In the genomic region with DNA sequence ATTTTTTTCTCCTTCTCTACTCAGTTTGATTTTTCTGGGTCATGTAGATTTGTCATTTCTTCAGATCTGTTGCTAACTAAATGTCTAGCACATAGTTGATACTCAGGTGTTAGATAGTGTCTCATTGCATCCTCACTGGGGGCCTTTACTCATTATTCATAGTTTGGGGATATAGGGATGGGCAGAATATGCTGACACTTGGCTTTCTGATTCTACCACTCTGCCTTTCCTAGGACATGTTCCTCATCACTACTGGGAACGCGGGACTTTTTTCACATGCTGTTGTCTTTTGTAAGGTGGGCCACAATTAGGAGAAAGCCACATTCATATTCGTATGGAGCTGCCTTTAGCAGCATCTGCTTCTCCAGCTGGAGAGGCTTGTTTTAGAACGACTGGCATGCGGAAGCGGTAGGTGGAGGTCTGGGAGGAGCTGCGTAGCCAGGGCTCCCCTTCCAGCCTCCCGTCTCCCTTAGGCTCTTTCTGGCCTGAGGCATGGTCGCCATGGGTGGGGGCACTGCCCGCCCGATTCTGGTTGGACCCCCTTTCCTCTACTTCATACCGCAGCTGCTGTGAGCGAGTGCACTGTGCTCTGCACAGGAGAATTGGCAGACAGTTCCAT, we compare ENCODE assay signal across 22 cellular contexts.
DNase-seq lines count a peak whose midpoint lies in the region; ATAC-seq, FAIRE-seq and TF ChIP-seq lines count a peak whose summit lies in the region.
"Had no signal": no experiment of that assay in that cellular context is flagged by ENCODE, and none has a peak within 500 bp of the region (broad histone marks: within the 10 kb centered on the region; RNA-seq: fewer than 3 reads in every experiment).

No MANE protein-coding gene starts in this region.

- WGBS in HepG2 (ENCODE audit: low lambda C conversion rate): 97% methylated on average over 13 of the region's 13 CpGs
- WGBS in right lobe of liver (ENCODE audit: insufficient coverage, low coverage, low lambda C conversion rate, missing lambda C conversion rate): 94% methylated on average over 2 of the region's 13 CpGs

- H3K4me2 ChIP-seq in HepG2 (ENCODE audit: low read depth, low read length): no peak overlapping the region
- H3K4me2 ChIP-seq: KMS-11 had no signal

- peaks cover 36% of the 10 kb centered on the region for H3K36me3 Mint-ChIP-seq in WTC11

- H3K9ac ChIP-seq in HepG2 (ENCODE audit: insufficient read depth, low read depth, low read length) (no peak overlapping the region), iPS-20b (ENCODE audit: low read depth, low read length) (no peak overlapping the region)
- H3K9ac ChIP-seq: GM23248, KMS-11 had no signal

- no peaks in the 10 kb centered on the region for H3K4me1 ChIP-seq in HepG2 (ENCODE audit: insufficient read depth, low read length)
- peaks cover 0 to 6% (median under 1%) of the 10 kb centered on the region in 4 donors for H3K4me1 ChIP-seq in right lobe of liver
- H3K4me1 ChIP-seq in iPS-20b (ENCODE audit: insufficient read depth, low read length): peaks cover 23% of the 10 kb centered on the region
- H3K4me1 ChIP-seq: Caco-2 had no signal

- no peak overlapping the region for H2AFZ ChIP-seq in HepG2 (ENCODE audit: low read length)
- H2AFZ ChIP-seq: GM23248 had no signal

- BruUV-seq in HepG2 (replicated peaks; lab: Mats Ljungman, UMichigan): no TSS peak

- H3K9me3 ChIP-seq in HepG2 (ENCODE audit: low read length) (no peaks in the 10 kb centered on the region), right lobe of liver (no peaks in the 10 kb centered on the region), iPS-20b (ENCODE audit: insufficient read depth, low read depth, low read length) (no peaks in the 10 kb centered on the region)
- H3K9me3 ChIP-seq: Caco-2 had no signal

- CTCF ChIA-PET in HepG2 (lab: Yijun Ruan, JAX; ENCODE audit: low intra/inter-chr PET ratio, low total read pairs): no interaction called here
- CTCF ChIA-PET in WTC11 (lab: Charles Lee): interaction anchor here (0.8 to 2.6 kb wide), 3 partner anchors 62 to 302 kb away, joined by 3 to 11 read pairs (median 3); no protein-coding TSS in a partner anchor

- TF ChIP-seq CTCF in HepG2 (CRISPR knock-in tag; IDR thresholded peaks at IDR 0.05): no peak
- TF ChIP-seq CTCF in right lobe of liver (IDR thresholded peaks at IDR 0.05): no peak
- no peak for TF ChIP-seq CTCF in WTC11 (IDR thresholded peaks at IDR 0.05)

- H3K36me3 ChIP-seq in HepG2 (replicated peaks in 1 of 2; ENCODE audit: control insufficient read depth in 1 of 2, insufficient read depth in 2 of 2, low read length in 2 of 2) (peaks cover 28 to 85% of the 10 kb centered on the region in 2 experiments), right lobe of liver (peaks cover 0 to 27% (median 15%) of the 10 kb centered on the region in 4 donors), iPS-20b (ENCODE audit: insufficient read depth, low read depth, low read length) (peaks cover 50% of the 10 kb centered on the region)

- H3K27me3 ChIP-seq in HepG2 (ENCODE audit: control insufficient read depth in 1 of 2, insufficient read depth in 2 of 2, low read length in 2 of 2) (no peaks in the 10 kb centered on the region; a peak in 1 of 5 replicates), right lobe of liver (no peaks in the 10 kb centered on the region), iPS-20b (ENCODE audit: insufficient read depth, low read length) (peaks cover 10% of the 10 kb centered on the region)

- POLR2A ChIA-PET in HepG2 (lab: Yijun Ruan, JAX) (no interaction called here), WTC11 (lab: Charles Lee) (interaction anchor here (0.5 to 1.5 kb wide), 2 partner anchors 18 to 50 kb away, joined by 3 to 5 read pairs; no protein-coding TSS in a partner anchor)

- H3K27ac Mint-ChIP-seq in WTC11: no peak overlapping the region
- H3K27ac Mint-ChIP-seq: B cell had no signal

- no peaks in the 10 kb centered on the region for H3K27me3 Mint-ChIP-seq in WTC11 (ENCODE audit: low read depth)
- H3K27me3 Mint-ChIP-seq: B cell; CD4-positive, CD25-positive, alpha-beta regulatory T cell had no signal

- in situ Hi-C loops in HepG2 (cut with HindIII; ENCODE audit: extremely low pct_ligation_motif_present, low pct_unique_long_range_greater_than_20kb): no loop called here

- DNase-seq in HepG2 (ENCODE audit: low spot score) (no peak), right lobe of liver (no peak), WTC11 (ENCODE audit: low spot score) (no peak), NCI-H2227 (lab: John Stamatoyannopoulos, UW; ENCODE audit: unreplicated experiment) (no peak), NAMALWA (ENCODE audit: low spot score) (no peak)
- DNase-seq: 8988T; Caco-2; CD4-positive, CD25-positive, alpha-beta regulatory T cell; GDM1; GM23248; NCI-H1417 treated with DMSO at 0.1 percent for 48 hours; NCI-H2029 treated with DMSO at 0.1 percent for 48 hours; NCI-H2171 treated with DMSO at 0.1 percent for 48 hours; NCI-H748 treated with DMSO at 0.1 percent for 48 hours; OCI-M1; Right ventricle myocardium superior; SW 1271 had no signal

- no peak for TF ChIP-seq RAD21 in HepG2 (CRISPR knock-in tag; IDR thresholded peaks at IDR 0.05)

- H4K20me1 ChIP-seq in HepG2 (ENCODE audit: insufficient read depth, low read length): peaks cover 9% of the 10 kb centered on the region; the same call in 1 of the 2 replicates

- H3K4me3 Mint-ChIP-seq in WTC11: no peak overlapping the region
- H3K4me3 Mint-ChIP-seq: B cell; CD4-positive, CD25-positive, alpha-beta regulatory T cell had no signal

- H3K79me2 ChIP-seq in HepG2 (ENCODE audit: insufficient read depth, low read length): peaks cover 6% of the 10 kb centered on the region

- H3K4me1 Mint-ChIP-seq in WTC11: peaks cover 46% of the 10 kb centered on the region

- H3K27ac ChIP-seq in HepG2 (ENCODE audit: extremely low read length, insufficient read depth, low read length): no peak overlapping the region
- H3K27ac ChIP-seq in right lobe of liver: no peak overlapping the region
- H3K27ac ChIP-seq in iPS-20b (ENCODE audit: low read length): no peak overlapping the region
- H3K27ac ChIP-seq: GM23248, KMS-11 had no signal

- ATAC-seq in HepG2 (no peak), right lobe of liver (no peak), WTC11 (peak; percentile 50), GM21786 (IDR thresholded peaks at IDR 0.05; ENCODE audit: unreplicated experiment) (no peak), GM18505 (IDR thresholded peaks at IDR 0.05; ENCODE audit: unreplicated experiment) (no peak)

- no peak overlapping the region for H3K4me3 ChIP-seq in HepG2 (replicated peaks in 1 of 3; ENCODE audit: insufficient read depth in 1 of 3, low read depth in 2 of 3, low read length in 3 of 3)
- H3K4me3 ChIP-seq in right lobe of liver: no peak overlapping the region
- 0 out of 2 replicates have a peak overlapping the region, but pooled peaks have one; percentile 27 for H3K4me3 ChIP-seq in iPS-20b (ENCODE audit: low read length)
- H3K4me3 ChIP-seq: GM23248 had no signal

- TF ChIP-seq POLR2A in HepG2 (IDR thresholded peaks at IDR 0.05; ENCODE audit: insufficient read depth in 1 of 2, low read depth in 2 of 2, low read length in 2 of 2) (no peak), right lobe of liver (IDR thresholded peaks at IDR 0.05) (no peak), GM18505 (IDR thresholded peaks at IDR 0.05; ENCODE audit: borderline replicate concordance, extremely low read depth, insufficient read depth, insufficient read length) (no peak)

- TF ChIP-seq EP300 in HepG2 (IDR thresholded peaks at IDR 0.05; ENCODE audit: low read depth in 2 of 2, low read length in 2 of 2) (no peak), HepG2 (CRISPR knock-in tag; IDR thresholded peaks at IDR 0.05; ENCODE audit: borderline replicate concordance) (no peak)

- intact Hi-C loops in HepG2 (cut with micrococcal nuclease; ENCODE audit: unreplicated experiment) (no loop called here), right lobe of liver (cut with DNase I) (no loop called here)

- H3K9me3 Mint-ChIP-seq in WTC11: no peaks in the 10 kb centered on the region
- H3K9me3 Mint-ChIP-seq: CD4-positive, CD25-positive, alpha-beta regulatory T cell had no signal

- FAIRE-seq in HepG2 (lab: Jason Lieb, UNC): no peak

TF ChIP-seq in HepG2, 621 proteins besides CTCF, POLR2A, EP300 and RAD21 (continues in another document):
- TF ChIP-seq MAFK (conservative IDR thresholded peaks at IDR 0.05 in 1 of 2, IDR thresholded peaks at IDR 0.05 in 1 of 2; ENCODE audit: low read length in 2 of 2): peak; percentile 42 to 62; a peak in 3 of 4 replicates
- TF ChIP-seq, protein P1, sequence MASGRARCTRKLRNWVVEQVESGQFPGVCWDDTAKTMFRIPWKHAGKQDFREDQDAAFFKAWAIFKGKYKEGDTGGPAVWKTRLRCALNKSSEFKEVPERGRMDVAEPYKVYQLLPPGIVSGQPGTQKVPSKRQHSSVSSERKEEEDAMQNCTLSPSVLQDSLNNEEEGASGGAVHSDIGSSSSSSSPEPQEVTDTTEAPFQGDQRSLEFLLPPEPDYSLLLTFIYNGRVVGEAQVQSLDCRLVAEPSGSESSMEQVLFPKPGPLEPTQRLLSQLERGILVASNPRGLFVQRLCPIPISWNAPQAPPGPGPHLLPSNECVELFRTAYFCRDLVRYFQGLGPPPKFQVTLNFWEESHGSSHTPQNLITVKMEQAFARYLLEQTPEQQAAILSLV (CRISPR knock-in tag; IDR thresholded peaks at IDR 0.05; ENCODE audit: borderline replicate concordance): no peak
- TF ChIP-seq MBNL3 (CRISPR knock-in tag; conservative IDR thresholded peaks at IDR 0.05): no peak
- TF ChIP-seq ZNF614 (CRISPR knock-in tag; IDR thresholded peaks at IDR 0.05; ENCODE audit: borderline replicate concordance): no peak
- no peak for TF ChIP-seq ZNF563 (CRISPR knock-in tag; IDR thresholded peaks at IDR 0.05)
- no peak for TF ChIP-seq MTF2 (CRISPR knock-in tag; IDR thresholded peaks at IDR 0.05; ENCODE audit: borderline replicate concordance)
- TF ChIP-seq KLF6 (CRISPR knock-in tag; IDR thresholded peaks at IDR 0.05): no peak

TF ChIP-seq in WTC11, 78 proteins besides CTCF, POLR2A, EP300 and RAD21 (continues in another document):
- TF ChIP-seq MYBL2 (CRISPR knock-in tag; IDR thresholded peaks at IDR 0.05): no peak
- TF ChIP-seq, protein P2, sequence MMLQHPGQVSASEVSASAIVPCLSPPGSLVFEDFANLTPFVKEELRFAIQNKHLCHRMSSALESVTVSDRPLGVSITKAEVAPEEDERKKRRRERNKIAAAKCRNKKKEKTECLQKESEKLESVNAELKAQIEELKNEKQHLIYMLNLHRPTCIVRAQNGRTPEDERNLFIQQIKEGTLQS (CRISPR knock-in tag; conservative IDR thresholded peaks at IDR 0.05): no peak
- no peak for TF ChIP-seq SMAD4 (CRISPR knock-in tag; IDR thresholded peaks at IDR 0.05)
- TF ChIP-seq MXD4 (CRISPR knock-in tag; IDR thresholded peaks at IDR 0.05; ENCODE audit: borderline replicate concordance): no peak
- TF ChIP-seq GTF2I (CRISPR knock-in tag; conservative IDR thresholded peaks at IDR 0.05): no peak
- TF ChIP-seq ZBTB21 (CRISPR knock-in tag; IDR thresholded peaks at IDR 0.05; ENCODE audit: borderline replicate concordance): no peak
